ENCODE assay signal across 28 cellular contexts in the genomic region with DNA sequence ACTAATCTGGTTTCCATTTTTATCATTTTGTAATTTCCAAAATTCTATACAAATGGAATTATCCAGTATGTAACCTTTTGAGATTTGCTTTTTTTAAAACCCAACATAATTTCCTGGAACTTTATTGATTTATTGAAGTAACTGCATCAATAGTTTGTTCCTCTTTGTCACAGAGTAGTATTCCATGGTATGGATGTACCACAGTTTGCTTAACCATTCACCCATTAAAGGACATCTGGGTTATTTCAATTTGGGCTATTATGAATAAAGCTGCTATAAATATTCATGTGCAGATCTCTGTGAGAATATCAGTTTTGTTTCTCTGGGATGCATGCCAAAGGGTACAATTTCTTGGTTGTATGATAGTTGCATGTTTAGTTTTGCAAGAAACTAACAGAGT.
"Had no signal": no experiment of that assay in that cellular context is flagged by ENCODE, and none has a peak within 500 bp of the region (broad histone marks: within the 10 kb centered on the region; RNA-seq: fewer than 3 reads in every experiment).

No MANE protein-coding gene starts in this region.

- H3K27me3 ChIP-seq: brain microvascular endothelial cell had no signal

- DNase-seq: activated CD4-positive, alpha-beta memory T cell treated with anti-CD3 and anti-CD28 coated beads, Interleukin-2, amount 10 ng/mL, durations not matched to agents 7 days and 5 days; activated CD4-positive, alpha-beta T cell treated with anti-CD3 and anti-CD28 coated beads for 1 hour; activated CD4-positive, alpha-beta T cell treated with anti-CD3 and anti-CD28 coated beads for 48 hours; activated CD4-positive, CD25-positive, alpha-beta regulatory T cell; activated CD8-positive, alpha-beta memory T cell treated with anti-CD3 and anti-CD28 coated beads for 24 hours; activated CD8-positive, alpha-beta memory T cell treated with anti-CD3 and anti-CD28 coated beads, Interleukin-2, amount 10 ng/mL, durations not matched to agents 7 days and 5 days; activated CD8-positive, alpha-beta memory T cell treated with anti-CD3 and anti-CD28 coated beads, Interleukin-2, amount 50 U/mL, for 48 hours; activated effector memory CD4-positive, alpha-beta T cell treated with Interleukin-2 at 50 U/mL for 16 hours; activated naive CD4-positive, alpha-beta T cell treated with anti-CD3 and anti-CD28 coated beads, Interleukin-2, amount 10 ng/mL, durations not matched to agents 7 days and 5 days; activated naive CD8-positive, alpha-beta T cell treated with anti-CD3 and anti-CD28 coated beads, Interleukin-2, amount 50 U/mL, for 24 hours; activated T-cell treated with anti-CD3 and anti-CD28 coated beads, Interleukin-2, amount 50 U/mL, for 48 hours; anterior cingulate cortex; brain microvascular endothelial cell; NCI-H1092; NCI-H146; NCI-H187; NCI-H2029 treated with DMSO at 0.1 percent for 48 hours; NCI-H2107; NCI-H2171; NCI-H510A; NCI-H526; NCI-H748 treated with DMSO at 0.1 percent for 48 hours; PC-9; SIG-M5; T1000; WERI-Rb-1 had no signal

- H3K4me2 ChIP-seq: PC-9 had no signal

- H3K4me3 ChIP-seq: PC-9 had no signal

- H3K36me3 ChIP-seq: brain microvascular endothelial cell, WERI-Rb-1 had no signal

- H2AFZ ChIP-seq: PC-9 had no signal

- H3K27ac ChIP-seq: brain microvascular endothelial cell, PC-9, RWPE1, WERI-Rb-1 had no signal

- ATAC-seq: activated CD8-positive, alpha-beta memory T cell treated with anti-CD3 and anti-CD28 coated beads, Interleukin-2, amount 10 ng/mL, durations not matched to agents 7 days and 5 days; activated naive CD8-positive, alpha-beta T cell treated with anti-CD3 and anti-CD28 coated beads, Interleukin-2, amount 50 U/mL, for 24 hours; Right ventricle myocardium inferior had no signal
